1 cellular context compared by ENCODE assay signal in genomic region chr10:68154211-68154497, GRCh38.
TF ChIP-seq lines count a peak whose summit lies in the region.

No MANE protein-coding gene starts in this region.

TF ChIP-seq in IMR-90, 13 proteins besides CTCF, POLR2A, EP300 and RAD21 (continued from another document):
- TF ChIP-seq FOS (IDR thresholded peaks at IDR 0.05; ENCODE audit: low read depth, low read length) (no peak), RFX5 (IDR thresholded peaks at IDR 0.05; ENCODE audit: low read depth, low read length) (no peak), BHLHE40 (IDR thresholded peaks at IDR 0.05; ENCODE audit: low read depth, low read length) (no peak), CHD1 (IDR thresholded peaks at IDR 0.05; ENCODE audit: low read depth, low read length) (no peak)
